ENCODE assay signal across 1 cellular context in the genomic region with DNA sequence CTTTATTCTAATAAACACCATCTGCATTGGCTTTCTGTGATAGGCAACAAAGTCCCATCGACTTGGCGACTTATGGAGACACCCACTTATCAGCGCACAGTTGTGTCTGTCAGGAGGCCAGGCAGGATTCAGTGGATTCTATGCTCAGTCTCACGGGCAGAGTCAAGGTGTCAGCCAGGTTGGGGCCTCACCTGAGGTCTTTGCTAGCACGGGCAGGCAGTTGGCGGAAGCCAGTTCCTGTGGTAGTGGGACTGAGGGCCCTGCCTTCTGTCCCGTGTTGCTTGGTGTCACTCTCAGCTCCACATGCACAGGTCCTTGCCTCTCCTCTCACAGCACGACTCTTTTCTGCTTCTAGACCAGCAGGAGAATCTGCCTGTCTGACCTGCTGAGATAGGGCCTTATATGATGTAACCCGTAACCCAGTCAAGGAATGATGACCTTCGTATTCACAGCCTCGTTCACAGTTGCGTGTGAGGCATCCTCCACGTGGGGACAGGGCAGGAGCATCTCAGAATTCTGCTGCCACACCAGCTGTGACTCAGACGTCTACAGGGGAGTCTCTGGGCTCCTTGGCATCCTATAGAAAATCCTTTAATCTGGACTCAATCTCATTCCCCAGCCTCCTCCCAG.
TF ChIP-seq lines count a peak whose summit lies in the region.

No MANE protein-coding gene starts in this region.

TF ChIP-seq in WTC11, 78 proteins besides CTCF, POLR2A, EP300 and RAD21 (continued from another document):
- TF ChIP-seq ZNF532 (CRISPR knock-in tag; IDR thresholded peaks at IDR 0.05; ENCODE audit: borderline replicate concordance) (no peak), ZSCAN18 (CRISPR knock-in tag; IDR thresholded peaks at IDR 0.05) (no peak), NR1H2 (CRISPR knock-in tag; IDR thresholded peaks at IDR 0.05) (no peak), ATF3 (CRISPR knock-in tag; conservative IDR thresholded peaks at IDR 0.05) (no peak)
- TF ChIP-seq, protein P1, sequence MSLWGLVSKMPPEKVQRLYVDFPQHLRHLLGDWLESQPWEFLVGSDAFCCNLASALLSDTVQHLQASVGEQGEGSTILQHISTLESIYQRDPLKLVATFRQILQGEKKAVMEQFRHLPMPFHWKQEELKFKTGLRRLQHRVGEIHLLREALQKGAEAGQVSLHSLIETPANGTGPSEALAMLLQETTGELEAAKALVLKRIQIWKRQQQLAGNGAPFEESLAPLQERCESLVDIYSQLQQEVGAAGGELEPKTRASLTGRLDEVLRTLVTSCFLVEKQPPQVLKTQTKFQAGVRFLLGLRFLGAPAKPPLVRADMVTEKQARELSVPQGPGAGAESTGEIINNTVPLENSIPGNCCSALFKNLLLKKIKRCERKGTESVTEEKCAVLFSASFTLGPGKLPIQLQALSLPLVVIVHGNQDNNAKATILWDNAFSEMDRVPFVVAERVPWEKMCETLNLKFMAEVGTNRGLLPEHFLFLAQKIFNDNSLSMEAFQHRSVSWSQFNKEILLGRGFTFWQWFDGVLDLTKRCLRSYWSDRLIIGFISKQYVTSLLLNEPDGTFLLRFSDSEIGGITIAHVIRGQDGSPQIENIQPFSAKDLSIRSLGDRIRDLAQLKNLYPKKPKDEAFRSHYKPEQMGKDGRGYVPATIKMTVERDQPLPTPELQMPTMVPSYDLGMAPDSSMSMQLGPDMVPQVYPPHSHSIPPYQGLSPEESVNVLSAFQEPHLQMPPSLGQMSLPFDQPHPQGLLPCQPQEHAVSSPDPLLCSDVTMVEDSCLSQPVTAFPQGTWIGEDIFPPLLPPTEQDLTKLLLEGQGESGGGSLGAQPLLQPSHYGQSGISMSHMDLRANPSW (CRISPR knock-in tag; conservative IDR thresholded peaks at IDR 0.05; ENCODE audit: low read depth): no peak
TF ChIP-seq in WTC11: peak in this region for 0.
